Comparison of ENCODE assay signal across 27 cellular contexts in genomic region chr12:83796527-83796926, GRCh38.
"Had no signal": no experiment of that assay in that cellular context is flagged by ENCODE, and none has a peak within 500 bp of the region (broad histone marks: within the 10 kb centered on the region; RNA-seq: fewer than 3 reads in every experiment).

No MANE protein-coding gene starts in this region.

- H3K9me3 ChIP-seq: gastroesophageal sphincter, left ventricle myocardium inferior, ovary, prostate gland, sigmoid colon, thyroid gland, upper lobe of right lung had no signal

- H3K4me1 ChIP-seq: gastroesophageal sphincter, left ventricle myocardium inferior, prostate gland, sigmoid colon, thyroid gland, upper lobe of right lung had no signal

- DNase-seq: activated CD4-positive, alpha-beta memory T cell treated with anti-CD3 and anti-CD28 coated beads, Interleukin-2, amount 10 ng/mL, durations not matched to agents 7 days and 5 days; activated CD4-positive, alpha-beta T cell treated with anti-CD3 and anti-CD28 coated beads, Interleukin-2, amount 10 ng/mL, durations not matched to agents 7 days and 5 days; activated CD4-positive, CD25-positive, alpha-beta regulatory T cell treated with anti-CD3 and anti-CD28 coated beads, Interleukin-2, amount 50 U/mL, for 72 hours; activated naive CD8-positive, alpha-beta T cell treated with anti-CD3 and anti-CD28 coated beads, Interleukin-2, amount 50 U/mL, for 24 hours; activated T-cell treated with anti-CD3 and anti-CD28 coated beads, Interleukin-2, amount 50 U/mL, for 4 hours; effector CD8-positive, alpha-beta T cell; hippocampal formation; kidney glomerular epithelial cell; left ventricle myocardium inferior; ovary; sigmoid colon; small intestine; stimulated activated CD4-positive, alpha-beta T cell treated with anti-CD3 and anti-CD28 coated beads, Interleukin-4, amount 100 ng/mL, for 24 hours; stimulated activated CD8-positive, alpha-beta memory T cell treated with anti-CD3 and anti-CD28 coated beads, Interleukin-4, amount 100 ng/mL, for 48 hours; stimulated activated naive CD8-positive, alpha-beta T cell treated with anti-CD3 and anti-CD28 coated beads, Interleukin-15, amount 100 ng/mL, for 72 hours; substantia nigra; T-helper 2 cell; thyroid gland; upper lobe of right lung had no signal

- H3K9me3 Mint-ChIP-seq: activated CD4-positive, alpha-beta memory T cell treated with anti-CD3 and anti-CD28 coated beads, Interleukin-2, amount 10 ng/mL, durations not matched to agents 7 days and 5 days; activated CD4-positive, alpha-beta T cell treated with anti-CD3 and anti-CD28 coated beads, Interleukin-2, amount 10 ng/mL, durations not matched to agents 7 days and 5 days; activated naive CD4-positive, alpha-beta T cell treated with anti-CD3 and anti-CD28 coated beads, Interleukin-2, amount 50 U/mL, for 24 hours; activated naive CD8-positive, alpha-beta T cell treated with anti-CD3 and anti-CD28 coated beads, Interleukin-2, amount 50 U/mL, for 24 hours; activated T-cell treated with anti-CD3 and anti-CD28 coated beads, Interleukin-2, amount 50 U/mL, for 4 hours; activated T-helper 17 cell treated with anti-CD3 and anti-CD28 coated beads, Interleukin-2, amount 50 U/mL, for 72 hours; nephron; stimulated activated memory B cell treated with anti-CD40 and anti-IgM and Interleukin-4, amounts not matched to agents 10 μg/mL and 1 μg/mL and 100 μg/mL, for 72 hours; stimulated activated naive CD8-positive, alpha-beta T cell treated with anti-CD3 and anti-CD28 coated beads, Interleukin-15, amount 100 ng/mL, for 72 hours had no signal

- H3K27ac Mint-ChIP-seq: activated CD4-positive, alpha-beta memory T cell treated with anti-CD3 and anti-CD28 coated beads, Interleukin-2, amount 10 ng/mL, durations not matched to agents 7 days and 5 days; activated CD4-positive, alpha-beta T cell treated with anti-CD3 and anti-CD28 coated beads, Interleukin-2, amount 10 ng/mL, durations not matched to agents 7 days and 5 days; activated naive CD4-positive, alpha-beta T cell treated with anti-CD3 and anti-CD28 coated beads, Interleukin-2, amount 50 U/mL, for 24 hours; activated naive CD8-positive, alpha-beta T cell treated with anti-CD3 and anti-CD28 coated beads, Interleukin-2, amount 50 U/mL, for 24 hours; activated T-helper 17 cell treated with anti-CD3 and anti-CD28 coated beads, Interleukin-2, amount 50 U/mL, for 72 hours; nephron; stimulated activated memory B cell treated with anti-CD40 and anti-IgM and Interleukin-4, amounts not matched to agents 10 μg/mL and 1 μg/mL and 100 μg/mL, for 72 hours; stimulated activated naive CD8-positive, alpha-beta T cell treated with anti-CD3 and anti-CD28 coated beads, Interleukin-15, amount 100 ng/mL, for 72 hours had no signal

- H3K27me3 ChIP-seq: gastroesophageal sphincter, ovary, sigmoid colon, thyroid gland, upper lobe of right lung had no signal

- H3K36me3 ChIP-seq: gastroesophageal sphincter, left ventricle myocardium inferior, ovary, prostate gland, sigmoid colon, thyroid gland, upper lobe of right lung had no signal

- H3K36me3 Mint-ChIP-seq: activated naive CD4-positive, alpha-beta T cell treated with anti-CD3 and anti-CD28 coated beads, Interleukin-2, amount 50 U/mL, for 24 hours; stimulated activated memory B cell treated with anti-CD40 and anti-IgM and Interleukin-4, amounts not matched to agents 10 μg/mL and 1 μg/mL and 100 μg/mL, for 72 hours had no signal

- ATAC-seq: activated naive CD8-positive, alpha-beta T cell treated with anti-CD3 and anti-CD28 coated beads, Interleukin-2, amount 50 U/mL, for 24 hours; activated T-cell treated with anti-CD3 and anti-CD28 coated beads, Interleukin-2, amount 50 U/mL, for 4 hours; activated T-helper 17 cell treated with anti-CD3 and anti-CD28 coated beads, Interleukin-2, amount 50 U/mL, for 72 hours; gastroesophageal sphincter; stimulated activated memory B cell treated with anti-CD40 and anti-IgM and Interleukin-4, amounts not matched to agents 10 μg/mL and 1 μg/mL and 100 μg/mL, for 72 hours; stimulated activated naive CD8-positive, alpha-beta T cell treated with anti-CD3 and anti-CD28 coated beads, Interleukin-15, amount 100 ng/mL, for 72 hours; upper lobe of right lung had no signal

- H3K4me1 Mint-ChIP-seq: activated CD4-positive, alpha-beta memory T cell treated with anti-CD3 and anti-CD28 coated beads, Interleukin-2, amount 10 ng/mL, durations not matched to agents 7 days and 5 days; activated CD4-positive, alpha-beta T cell treated with anti-CD3 and anti-CD28 coated beads, Interleukin-2, amount 10 ng/mL, durations not matched to agents 7 days and 5 days; activated naive CD4-positive, alpha-beta T cell treated with anti-CD3 and anti-CD28 coated beads, Interleukin-2, amount 50 U/mL, for 24 hours; activated naive CD8-positive, alpha-beta T cell treated with anti-CD3 and anti-CD28 coated beads, Interleukin-2, amount 50 U/mL, for 24 hours; activated T-helper 17 cell treated with anti-CD3 and anti-CD28 coated beads, Interleukin-2, amount 50 U/mL, for 72 hours; central memory CD8-positive, alpha-beta T cell; nephron; stimulated activated memory B cell treated with anti-CD40 and anti-IgM and Interleukin-4, amounts not matched to agents 10 μg/mL and 1 μg/mL and 100 μg/mL, for 72 hours; stimulated activated naive CD8-positive, alpha-beta T cell treated with anti-CD3 and anti-CD28 coated beads, Interleukin-15, amount 100 ng/mL, for 72 hours had no signal

- H3K4me3 ChIP-seq: gastroesophageal sphincter, left ventricle myocardium inferior, lung, ovary, prostate gland, sigmoid colon, thyroid gland, upper lobe of right lung had no signal

- H3K4me3 Mint-ChIP-seq: activated CD4-positive, alpha-beta memory T cell treated with anti-CD3 and anti-CD28 coated beads, Interleukin-2, amount 10 ng/mL, durations not matched to agents 7 days and 5 days; activated CD4-positive, alpha-beta T cell treated with anti-CD3 and anti-CD28 coated beads, Interleukin-2, amount 10 ng/mL, durations not matched to agents 7 days and 5 days; activated naive CD4-positive, alpha-beta T cell treated with anti-CD3 and anti-CD28 coated beads, Interleukin-2, amount 50 U/mL, for 24 hours; activated naive CD8-positive, alpha-beta T cell treated with anti-CD3 and anti-CD28 coated beads, Interleukin-2, amount 50 U/mL, for 24 hours; activated T-cell treated with anti-CD3 and anti-CD28 coated beads, Interleukin-2, amount 50 U/mL, for 4 hours; activated T-helper 17 cell treated with anti-CD3 and anti-CD28 coated beads, Interleukin-2, amount 50 U/mL, for 72 hours; central memory CD8-positive, alpha-beta T cell; nephron; stimulated activated memory B cell treated with anti-CD40 and anti-IgM and Interleukin-4, amounts not matched to agents 10 μg/mL and 1 μg/mL and 100 μg/mL, for 72 hours; stimulated activated naive CD8-positive, alpha-beta T cell treated with anti-CD3 and anti-CD28 coated beads, Interleukin-15, amount 100 ng/mL, for 72 hours had no signal

- H3K27ac ChIP-seq: gastroesophageal sphincter, left ventricle myocardium inferior, ovary, prostate gland, sigmoid colon, thyroid gland, upper lobe of right lung had no signal

- H3K27me3 Mint-ChIP-seq: activated CD4-positive, alpha-beta memory T cell treated with anti-CD3 and anti-CD28 coated beads, Interleukin-2, amount 10 ng/mL, durations not matched to agents 7 days and 5 days; activated CD4-positive, alpha-beta T cell treated with anti-CD3 and anti-CD28 coated beads, Interleukin-2, amount 10 ng/mL, durations not matched to agents 7 days and 5 days; activated naive CD4-positive, alpha-beta T cell treated with anti-CD3 and anti-CD28 coated beads, Interleukin-2, amount 50 U/mL, for 24 hours; activated naive CD8-positive, alpha-beta T cell treated with anti-CD3 and anti-CD28 coated beads, Interleukin-2, amount 50 U/mL, for 24 hours; activated T-helper 17 cell treated with anti-CD3 and anti-CD28 coated beads, Interleukin-2, amount 50 U/mL, for 72 hours; central memory CD8-positive, alpha-beta T cell; stimulated activated memory B cell treated with anti-CD40 and anti-IgM and Interleukin-4, amounts not matched to agents 10 μg/mL and 1 μg/mL and 100 μg/mL, for 72 hours; stimulated activated naive CD8-positive, alpha-beta T cell treated with anti-CD3 and anti-CD28 coated beads, Interleukin-15, amount 100 ng/mL, for 72 hours had no signal
